8 cellular contexts compared by ENCODE assay signal in genomic region chr13:110712849-110713641, GRCh38. TPM values are rescaled to one million over a fixed set of nuclear protein-coding genes. Genes with fewer than 3 reads are reported as not detected.
A peak's percentile ranks its signal among the peaks of the same experiment; 100 is the strongest.
DNase-seq lines count a peak whose midpoint lies in the region; ATAC-seq and TF ChIP-seq lines count a peak whose summit lies in the region.

No MANE protein-coding gene starts in this region.

- CTCF ChIA-PET in CD4-positive, alpha-beta memory T cell (lab: Charles Lee; ENCODE audit: partially characterized antibody): interaction anchor here (0.6 to 0.8 kb wide), 2 partner anchors 10 to 31 kb away, joined by 3 read pairs; no protein-coding TSS in a partner anchor
- CTCF ChIA-PET in activated CD4-positive, alpha-beta memory T cell treated with anti-CD3 and anti-CD28 coated beads, Interleukin-2, amount 10 ng/mL, durations not matched to agents 7 days and 5 days (lab: Charles Lee): interaction anchor here (1.0 to 1.1 kb wide), 2 partner anchors 29 to 202 kb away, joined by 3 read pairs; partner anchors contain the start of gene ANKRD10

- H3K27me3 ChIP-seq in CD4-positive, alpha-beta memory T cell (ENCODE audit: insufficient read depth, low read length): no peaks in the 10 kb centered on the region
- H3K27me3 ChIP-seq in dorsolateral prefrontal cortex: no peaks in the 10 kb centered on the region
- H3K27me3 ChIP-seq in right lobe of liver: no peaks in the 10 kb centered on the region

- peak; percentile 99 to 100 (median 100) for DNase-seq in CD4-positive, alpha-beta memory T cell
- peak; percentile 97 for DNase-seq in HK-2 (ENCODE audit: unreplicated experiment)
- DNase-seq in NCI-H82 treated with DMSO at 0.1 percent for 48 hours (lab: John Stamatoyannopoulos, UW; ENCODE audit: unreplicated experiment): peak; percentile 98
- peak; percentile 100 for DNase-seq in activated CD4-positive, alpha-beta memory T cell treated with anti-CD3 and anti-CD28 coated beads, Interleukin-2, amount 10 ng/mL, durations not matched to agents 7 days and 5 days
- DNase-seq in dorsolateral prefrontal cortex: peak; percentile 96 to 100 (median 98)
- DNase-seq in right lobe of liver: peak; percentile 99
- DNase-seq in stimulated activated CD4-positive, alpha-beta T cell treated with anti-CD3 and anti-CD28 coated beads, Interleukin-4, amount 100 ng/mL, for 24 hours: peak; percentile 100

- peak in 5 of 56 donors; percentile 2 to 8 (median 7) for TF ChIP-seq CTCF in dorsolateral prefrontal cortex (IDR thresholded peaks at IDR 0.05 in 54 of 56, conservative IDR thresholded peaks at IDR 0.05 in 2 of 56; ENCODE audit: low read depth in 1 of 56, partially characterized antibody in 56 of 56)
- no peak for TF ChIP-seq CTCF in right lobe of liver (IDR thresholded peaks at IDR 0.05)

- peak; percentile 49 for ATAC-seq in GM19455 (IDR thresholded peaks at IDR 0.05; ENCODE audit: unreplicated experiment)
- peak; percentile 63 to 74 (median 68) for ATAC-seq in right lobe of liver

- peak overlapping the region; percentile 92 for H3K27ac ChIP-seq in CD4-positive, alpha-beta memory T cell (ENCODE audit: low read depth, low read length)
- H3K27ac ChIP-seq in dorsolateral prefrontal cortex: peak overlapping the region; percentile 95 to 100 (median 99)
- H3K27ac ChIP-seq in right lobe of liver: peak overlapping the region; percentile 94 to 98 (median 98)

- 0% methylated on average over 6 of the region's 68 CpGs for WGBS in right lobe of liver (ENCODE audit: insufficient coverage, low coverage, low lambda C conversion rate, missing lambda C conversion rate)

- peaks cover 0 to 28% of the 10 kb centered on the region in 2 donors for H3K36me3 Mint-ChIP-seq in CD4-positive, alpha-beta memory T cell
- H3K36me3 Mint-ChIP-seq in activated CD4-positive, alpha-beta memory T cell treated with anti-CD3 and anti-CD28 coated beads, Interleukin-2, amount 10 ng/mL, durations not matched to agents 7 days and 5 days (ENCODE audit: low read depth): peaks cover 7% of the 10 kb centered on the region

- TF ChIP-seq POLR2A in right lobe of liver (IDR thresholded peaks at IDR 0.05): peak; percentile 99

- H3K36me3 ChIP-seq in CD4-positive, alpha-beta memory T cell (ENCODE audit: insufficient read depth, low read length): no peaks in the 10 kb centered on the region
- H3K36me3 ChIP-seq in right lobe of liver: no peaks in the 10 kb centered on the region

- peak overlapping the region; percentile 84 to 99 (median 98) for H3K27ac Mint-ChIP-seq in CD4-positive, alpha-beta memory T cell
- H3K27ac Mint-ChIP-seq in activated CD4-positive, alpha-beta memory T cell treated with anti-CD3 and anti-CD28 coated beads, Interleukin-2, amount 10 ng/mL, durations not matched to agents 7 days and 5 days: peak overlapping the region; percentile 98

- intact Hi-C loops in CD4-positive, alpha-beta memory T cell (cut with micrococcal nuclease): no loop called here
- intact Hi-C loops in dorsolateral prefrontal cortex (cut with DNase I): loop anchor here (2.0 to 10.0 kb wide), 6 partner anchors 68 to 502 kb away; partner anchors contain the start of genes ANKRD10 (in 1 of the 2) and NAXD (in 1 of the 2)
- intact Hi-C loops in right lobe of liver (cut with DNase I): loop anchor here in 1 of 2 donors (10.0 kb wide), 1 partner anchor 98 kb away; the partner anchor contains the start of gene NAXD

- H3K4me3 ChIP-seq in CD4-positive, alpha-beta memory T cell (ENCODE audit: low read length in 2 of 2): peak overlapping the region; percentile 94 to 98
- H3K4me3 ChIP-seq in dorsolateral prefrontal cortex (peak overlapping the region; percentile 76 to 100 (median 98)), right lobe of liver (peak overlapping the region; percentile 80 to 99 (median 99))

- peak overlapping the region; percentile 88 to 100 (median 95) for H3K4me3 Mint-ChIP-seq in CD4-positive, alpha-beta memory T cell
- peak overlapping the region; percentile 94 for H3K4me3 Mint-ChIP-seq in activated CD4-positive, alpha-beta memory T cell treated with anti-CD3 and anti-CD28 coated beads, Interleukin-2, amount 10 ng/mL, durations not matched to agents 7 days and 5 days

- POLR2A ChIA-PET in CD4-positive, alpha-beta memory T cell (lab: Charles Lee; ENCODE audit: partially characterized antibody): interaction anchor here (0.8 to 2.2 kb wide), 17 partner anchors 9 to 1874 kb away, joined by 3 to 26 read pairs (median 4); partner anchors contain the start of genes ANKRD10, NAXD, RAB20 and TUBGCP3
- POLR2A ChIA-PET in activated CD4-positive, alpha-beta memory T cell treated with anti-CD3 and anti-CD28 coated beads, Interleukin-2, amount 10 ng/mL, durations not matched to agents 7 days and 5 days (lab: Charles Lee): interaction anchor here (0.6 to 3.8 kb wide), 19 partner anchors 7 to 448 kb away, joined by 3 to 45 read pairs (median 4); partner anchors contain the start of genes ANKRD10 and NAXD

- peaks cover 29% of the 10 kb centered on the region for H3K4me1 ChIP-seq in CD4-positive, alpha-beta memory T cell (ENCODE audit: insufficient read depth, low read length)
- H3K4me1 ChIP-seq in right lobe of liver: peaks cover 0 to 14% (median 9%) of the 10 kb centered on the region in 4 donors

- peaks cover 0 to 9% (median 0%) of the 10 kb centered on the region in 8 donors for H3K9me3 Mint-ChIP-seq in CD4-positive, alpha-beta memory T cell
- no peaks in the 10 kb centered on the region for H3K9me3 Mint-ChIP-seq in activated CD4-positive, alpha-beta memory T cell treated with anti-CD3 and anti-CD28 coated beads, Interleukin-2, amount 10 ng/mL, durations not matched to agents 7 days and 5 days

- no peaks in the 10 kb centered on the region for H3K9me3 ChIP-seq in CD4-positive, alpha-beta memory T cell (ENCODE audit: control insufficient read depth in 1 of 2, low read length in 2 of 2)
- no peaks in the 10 kb centered on the region for H3K9me3 ChIP-seq in right lobe of liver

- H3K27me3 Mint-ChIP-seq in CD4-positive, alpha-beta memory T cell: peaks cover 0 to 2% of the 10 kb centered on the region in 2 donors
- H3K27me3 Mint-ChIP-seq in activated CD4-positive, alpha-beta memory T cell treated with anti-CD3 and anti-CD28 coated beads, Interleukin-2, amount 10 ng/mL, durations not matched to agents 7 days and 5 days: no peaks in the 10 kb centered on the region

- H3K4me1 Mint-ChIP-seq in CD4-positive, alpha-beta memory T cell: peaks cover 18 to 48% (median 24%) of the 10 kb centered on the region in 4 donors
- peaks cover 29% of the 10 kb centered on the region for H3K4me1 Mint-ChIP-seq in activated CD4-positive, alpha-beta memory T cell treated with anti-CD3 and anti-CD28 coated beads, Interleukin-2, amount 10 ng/mL, durations not matched to agents 7 days and 5 days

RNA-seq across cellular contexts. Expression of gene ING1, which starts 0.5 kb away (rescaled TPM):
- 10 to 100 TPM; 27.4 to 29.4 TPM for total RNA-seq in CD4-positive, alpha-beta memory T cell
- polyA plus RNA-seq in CD4-positive, alpha-beta memory T cell: 10 to 100 TPM in 1 of 2 donors, 1 to 10 TPM in 1; 9.1 to 16.7 TPM
- 10 to 100 TPM; 23.0 to 23.7 TPM for total RNA-seq in activated CD4-positive, alpha-beta memory T cell treated with anti-CD3 and anti-CD28 coated beads, Interleukin-2, amount 10 ng/mL, durations not matched to agents 7 days and 5 days
- total RNA-seq in dorsolateral prefrontal cortex (10 to 100 TPM; 10.1 to 22.6 (median 16.2) TPM), right lobe of liver (10 to 100 TPM in 3 of 6 experiments, 1 to 10 TPM in 3; 3.8 to 12.0 (median 8.8) TPM)

RNA-seq across cellular contexts. Expression of gene CARS2, which starts 7.1 kb away (rescaled TPM):
- total RNA-seq in CD4-positive, alpha-beta memory T cell: 100 to 1,000 TPM in 1 of 2 experiments, 10 to 100 TPM in 1; 99.9 to 102 TPM
- polyA plus RNA-seq in CD4-positive, alpha-beta memory T cell: 10 to 100 TPM; 36.0 to 59.3 TPM
- total RNA-seq in activated CD4-positive, alpha-beta memory T cell treated with anti-CD3 and anti-CD28 coated beads, Interleukin-2, amount 10 ng/mL, durations not matched to agents 7 days and 5 days: 10 to 100 TPM; 51.8 to 53.5 TPM
- total RNA-seq in dorsolateral prefrontal cortex (10 to 100 TPM; 36.3 to 70.5 (median 53.2) TPM), right lobe of liver (10 to 100 TPM; 22.0 to 53.2 (median 27.3) TPM)

Comparison
In these comparisons a context has a peak if more than half of its experiments do, and no peak if none do; other contexts are left out.
1. Peak in every context shown above with its lines: DNase-seq, ATAC-seq, H3K4me3 ChIP-seq and H3K27ac ChIP-seq.